In the genomic region with DNA sequence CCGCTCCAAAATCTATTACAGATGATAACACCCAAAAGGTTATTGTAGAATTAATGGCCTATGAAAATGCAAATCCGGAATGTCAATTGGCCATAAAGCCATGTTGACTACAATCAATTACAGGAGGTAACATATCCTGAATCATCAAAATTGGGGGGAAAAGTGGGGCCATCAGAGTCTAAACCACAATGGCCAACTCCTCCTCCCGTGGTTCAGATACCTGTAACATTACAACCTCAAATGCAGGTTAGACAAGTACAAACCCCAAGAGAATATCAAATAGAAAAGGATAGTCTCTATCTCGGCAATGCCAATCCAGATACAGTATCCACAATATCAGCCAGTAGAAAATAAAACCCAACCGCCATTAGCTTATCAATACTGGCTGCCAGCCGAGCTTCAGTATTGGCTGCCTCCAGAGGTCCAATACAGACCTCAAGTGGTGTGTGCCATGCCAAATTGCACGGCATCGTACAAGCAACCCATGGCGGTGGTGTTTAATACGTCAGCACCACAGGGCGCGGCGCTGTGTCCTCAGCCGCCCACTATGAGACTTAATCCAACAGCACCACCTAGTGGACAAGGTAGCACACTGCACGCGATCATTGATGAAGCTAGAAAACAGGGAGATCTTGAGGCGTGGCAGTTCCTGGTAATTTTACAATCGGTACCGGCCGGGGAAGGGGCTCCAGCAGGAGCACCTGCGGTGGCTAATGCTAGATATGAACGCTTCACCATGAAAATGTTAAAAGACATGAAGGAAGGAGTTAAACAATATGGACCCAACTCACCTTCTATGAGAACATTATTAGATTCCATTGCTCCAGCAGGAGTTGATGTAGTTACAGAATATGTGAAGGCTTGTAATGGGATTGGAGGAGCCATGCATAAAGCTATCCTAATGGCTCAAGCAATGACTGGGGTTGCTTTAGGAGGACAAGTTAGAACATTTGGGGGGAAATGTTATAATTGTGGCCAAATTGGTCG, we compare ENCODE assay signal across 8 cellular contexts. TPM values are rescaled to one million over a fixed set of nuclear protein-coding genes. Genes with fewer than 3 reads are reported as not detected.
A peak's percentile ranks its signal among the peaks of the same experiment; 100 is the strongest.
DNase-seq lines count a peak whose midpoint lies in the region; ATAC-seq, FAIRE-seq and TF ChIP-seq lines count a peak whose summit lies in the region.

No MANE protein-coding gene starts in this region.

- H3K4me1 Mint-ChIP-seq in activated B cell treated with CpG ODN at 0.5 μM for 24 hours, result peaks cover 10% of the 10 kb centered on the region

- ATAC-seq in HG02678 (IDR thresholded peaks at IDR 0.05; ENCODE audit: unreplicated experiment) (peak; percentile 52), activated B cell treated with CpG ODN at 0.5 μM for 24 hours (ENCODE audit: low read depth) (peak; percentile 100), GM21381 (IDR thresholded peaks at IDR 0.05; ENCODE audit: unreplicated experiment) (no peak)

- H3K36me3 Mint-ChIP-seq in activated B cell treated with CpG ODN at 0.5 μM for 24 hours (ENCODE audit: low read depth), result peaks cover 11% of the 10 kb centered on the region

- H2AFZ ChIP-seq in keratinocyte (ENCODE audit: control insufficient read depth, low read length), result peak overlapping the region; percentile 49

- no peaks in the 10 kb centered on the region for H3K36me3 ChIP-seq in breast epithelium
- peaks cover 5 to 17% of the 10 kb centered on the region in 2 experiments for H3K36me3 ChIP-seq in keratinocyte (ENCODE audit: control insufficient read depth in 2 of 2, extremely low read depth in 1 of 2, insufficient read depth in 2 of 2, low read length in 2 of 2)

- peak overlapping the region; percentile 28 for H3K9ac ChIP-seq in keratinocyte (ENCODE audit: control insufficient read depth, extremely low read depth, insufficient read depth, low read length)

- peak overlapping the region in 1 of 2 donors; percentile 16 for H3K27ac ChIP-seq in breast epithelium
- peak overlapping the region; percentile 10 for H3K27ac ChIP-seq in keratinocyte (ENCODE audit: control insufficient read depth, insufficient read depth, low read length)

- H3K4me1 ChIP-seq in breast epithelium, result no peaks in the 10 kb centered on the region
- peaks cover 20% of the 10 kb centered on the region for H3K4me1 ChIP-seq in keratinocyte (ENCODE audit: control insufficient read depth, extremely low read depth, insufficient read depth, low read length)

- H3K4me3 Mint-ChIP-seq in activated B cell treated with CpG ODN at 0.5 μM for 24 hours, result no peak overlapping the region

- no peaks in the 10 kb centered on the region for H3K9me3 Mint-ChIP-seq in activated B cell treated with CpG ODN at 0.5 μM for 24 hours

- H3K79me2 ChIP-seq in keratinocyte (ENCODE audit: control insufficient read depth, insufficient read depth, low read length), result peaks cover 14% of the 10 kb centered on the region

- peak overlapping the region in 2 of 3 donors; percentile 30 to 47 for H3K4me3 ChIP-seq in breast epithelium
- no peak overlapping the region for H3K4me3 ChIP-seq in keratinocyte (ENCODE audit: control insufficient read depth in 2 of 3, extremely low read depth in 1 of 3, insufficient read depth in 2 of 3, low read depth in 1 of 3, low read length in 3 of 3)

- POLR2A ChIA-PET in activated B cell treated with CpG ODN at 0.5 μM for 24 hours (lab: Charles Lee), result interaction anchor here (0.6 to 1.2 kb wide), 4 partner anchors 16 to 54 kb away, joined by 3 to 4 read pairs (median 3); a partner anchor contains a TSS

- intact Hi-C loops in activated B cell treated with CpG ODN at 0.5 μM for 24 hours (cut with micrococcal nuclease) (loop anchor here (1.0 to 5.0 kb wide), 4 partner anchors 22 to 56 kb away; a partner anchor contains a TSS), breast epithelium (cut with DNase I; ENCODE audit: low total_unique reads) (loop anchor here (10.0 kb wide), 1 partner anchor 52 kb away; no protein-coding TSS in a partner anchor)

- no peak for TF ChIP-seq POLR2A in breast epithelium (IDR thresholded peaks at IDR 0.05)

- no peaks in the 10 kb centered on the region for H3K9me1 ChIP-seq in keratinocyte (ENCODE audit: control insufficient read depth, extremely low read depth, insufficient read depth, low read length)

- FAIRE-seq in keratinocyte (lab: Jason Lieb, UNC), result peak; percentile 73

- CTCF ChIA-PET in activated B cell treated with CpG ODN at 0.5 μM for 24 hours (lab: Charles Lee), result interaction anchor here (0.6 to 1.5 kb wide), 16 partner anchors 10 to 88 kb away, joined by 3 to 10 read pairs (median 4); a partner anchor contains a TSS

- DNase-seq in COR-L47 (lab: John Stamatoyannopoulos, UW) (peak; percentile 82), NCI-H345 (lab: John Stamatoyannopoulos, UW) (peak; percentile 91), activated B cell treated with CpG ODN at 0.5 μM for 24 hours (peak; percentile 67), breast epithelium (ENCODE audit: low spot score in 2 of 2) (peak; percentile 81 to 86), keratinocyte (ENCODE audit: low read depth, low spot score) (no peak)
- DNase-seq in stimulated activated CD4-positive, alpha-beta T cell treated with anti-CD3 and anti-CD28 coated beads, Interleukin-15, amount 100 ng/mL, for 1 hour (ENCODE audit: low read depth in 1 of 2, low spot score in 1 of 2), result peak; percentile 66 to 67

- H3K27me3 ChIP-seq in breast epithelium (no peaks in the 10 kb centered on the region), keratinocyte (ENCODE audit: control insufficient read depth, extremely low read depth, insufficient read depth, low read length) (no peaks in the 10 kb centered on the region)

- no peak overlapping the region for H3K27ac Mint-ChIP-seq in activated B cell treated with CpG ODN at 0.5 μM for 24 hours

- TF ChIP-seq CTCF in activated B cell treated with CpG ODN at 0.5 μM for 24 hours (IDR thresholded peaks at IDR 0.05) (peak; percentile 56), breast epithelium (IDR thresholded peaks at IDR 0.05) (peak; percentile 93 to 96 (median 94)), keratinocyte (optimal IDR thresholded peaks at IDR 0.05 in 1 of 3, IDR thresholded peaks at IDR 0.05 in 1 of 3, conservative IDR thresholded peaks at IDR 0.05 in 1 of 3; ENCODE audit: extremely low read depth in 1 of 3, insufficient read depth in 2 of 3, low read length in 3 of 3) (peak; percentile 82 to 97 (median 95))

- H3K9me3 ChIP-seq in breast epithelium (no peaks in the 10 kb centered on the region), keratinocyte (ENCODE audit: control insufficient read depth, low read depth, low read length) (no peaks in the 10 kb centered on the region)

- dilution Hi-C loops in keratinocyte (cut with MboI; ENCODE audit: extremely low pct_ligation_motif_present, low sequenced_read_pairs), result no loop called here

- H4K20me1 ChIP-seq in keratinocyte (ENCODE audit: control insufficient read depth, extremely low read depth, insufficient read depth, low read length), result no peaks in the 10 kb centered on the region

- no peaks in the 10 kb centered on the region for H3K27me3 Mint-ChIP-seq in activated B cell treated with CpG ODN at 0.5 μM for 24 hours

- peak overlapping the region; percentile 69 for H3K4me2 ChIP-seq in keratinocyte (ENCODE audit: control insufficient read depth, extremely low read depth, insufficient read depth, low read depth, low read length)

RNA-seq across cellular contexts. Expression of a gene that starts 15.2 kb away (rescaled TPM):
- total RNA-seq in activated B cell treated with CpG ODN at 0.5 μM for 24 hours (53.5 and 59.9 TPM in 2 replicates), breast epithelium (10 to 100 TPM; 28.0 to 30.9 (median 28.2) TPM)
- 16.2 to 21.7 TPM (median 20.2 TPM) in 3 replicates for polyA plus RNA-seq in keratinocyte
- polyA plus RNA-seq in keratinocyte (2011; ENCODE audit: low read depth), result 6.3 TPM
- polyA plus RNA-seq in keratinocyte (2011; cell fraction: cytosol; rRNA removed), result 13.4 and 25.0 TPM in 2 replicates
- polyA plus RNA-seq in keratinocyte (2011; cell fraction: nucleus; rRNA removed), result 50.5 and 68.5 TPM in 2 replicates
- 26.3 and 27.0 TPM in 2 replicates for polyA plus RNA-seq in keratinocyte (2012; ENCODE audit: low replicate concordance)
- polyA minus RNA-seq in keratinocyte, result 12.1 to 32.5 TPM (median 17.2 TPM) in 3 replicates
- polyA minus RNA-seq in keratinocyte (2011; cell fraction: cytosol; rRNA and poly(A)+ RNA removed), result 50.5 TPM
- polyA minus RNA-seq in keratinocyte (2011; cell fraction: nucleus; rRNA and poly(A)+ RNA removed), result 27.9 and 30.1 TPM in 2 replicates

RNA-seq across cellular contexts. Expression of a gene that starts 37.1 kb away (rescaled TPM):
- 1.3 and 1.7 TPM in 2 replicates for total RNA-seq in activated B cell treated with CpG ODN at 0.5 μM for 24 hours
- under 1 TPM in 1 of 3 donors, not detected in 2; 0.33 TPM for total RNA-seq in breast epithelium
- polyA plus RNA-seq in keratinocyte, result 3.3 to 7.4 TPM (median 3.8 TPM) in 3 replicates
- polyA plus RNA-seq in keratinocyte (2011; ENCODE audit: low read depth), result 0.11 TPM
- 1.2 and 4.1 TPM in 2 replicates for polyA plus RNA-seq in keratinocyte (2011; cell fraction: cytosol; rRNA removed)
- 13.5 and 26.0 TPM in 2 replicates for polyA plus RNA-seq in keratinocyte (2011; cell fraction: nucleus; rRNA removed)
- 1.0 and 6.2 TPM in 2 replicates for polyA plus RNA-seq in keratinocyte (2012; ENCODE audit: low replicate concordance)
- 0.61 to 1.2 TPM (median 0.75 TPM) in 3 replicates for polyA minus RNA-seq in keratinocyte
- polyA minus RNA-seq in keratinocyte (2011; cell fraction: cytosol; rRNA and poly(A)+ RNA removed), result 9.6 TPM
- 14.9 and 15.0 TPM in 2 replicates for polyA minus RNA-seq in keratinocyte (2011; cell fraction: nucleus; rRNA and poly(A)+ RNA removed)

RNA-seq across cellular contexts. Expression of a gene that starts 42.2 kb away (rescaled TPM):
- total RNA-seq in activated B cell treated with CpG ODN at 0.5 μM for 24 hours, result 2.4 and 2.7 TPM in 2 replicates
- total RNA-seq in breast epithelium, result 1 to 10 TPM; 2.0 to 4.0 (median 3.7) TPM
- 16.8 to 26.6 TPM (median 18.4 TPM) in 3 replicates for polyA plus RNA-seq in keratinocyte
- polyA plus RNA-seq in keratinocyte (2011; ENCODE audit: low read depth), result 2.1 TPM
- 20.9 and 30.4 TPM in 2 replicates for polyA plus RNA-seq in keratinocyte (2011; cell fraction: cytosol; rRNA removed)
- 38.6 and 51.9 TPM in 2 replicates for polyA plus RNA-seq in keratinocyte (2011; cell fraction: nucleus; rRNA removed)
- polyA plus RNA-seq in keratinocyte (2012; ENCODE audit: low replicate concordance), result 8.2 and 19.1 TPM in 2 replicates
- polyA minus RNA-seq in keratinocyte, result 15.9 to 29.1 TPM (median 21.6 TPM) in 3 replicates
- 65.2 TPM for polyA minus RNA-seq in keratinocyte (2011; cell fraction: cytosol; rRNA and poly(A)+ RNA removed)
- polyA minus RNA-seq in keratinocyte (2011; cell fraction: nucleus; rRNA and poly(A)+ RNA removed), result 18.8 and 21.0 TPM in 2 replicates

RNA-seq across cellular contexts. Expression of a gene that starts 43.9 kb away (rescaled TPM):
- total RNA-seq in activated B cell treated with CpG ODN at 0.5 μM for 24 hours (19.4 and 20.3 TPM in 2 replicates), breast epithelium (10 to 100 TPM; 36.0 to 49.2 (median 47.9) TPM)
- polyA plus RNA-seq in keratinocyte, result 10.1 to 20.7 TPM (median 13.6 TPM) in 3 replicates
- 1.7 TPM for polyA plus RNA-seq in keratinocyte (2011; ENCODE audit: low read depth)
- 10.2 and 31.3 TPM in 2 replicates for polyA plus RNA-seq in keratinocyte (2011; cell fraction: cytosol; rRNA removed)
- 8.5 and 12.8 TPM in 2 replicates for polyA plus RNA-seq in keratinocyte (2011; cell fraction: nucleus; rRNA removed)
- polyA plus RNA-seq in keratinocyte (2012; ENCODE audit: low replicate concordance), result 11.4 and 22.6 TPM in 2 replicates
- polyA minus RNA-seq in keratinocyte, result 2.9 to 3.4 TPM (median 3.1 TPM) in 3 replicates
- polyA minus RNA-seq in keratinocyte (2011; cell fraction: cytosol; rRNA and poly(A)+ RNA removed), result 23.4 TPM
- 4.5 and 5.5 TPM in 2 replicates for polyA minus RNA-seq in keratinocyte (2011; cell fraction: nucleus; rRNA and poly(A)+ RNA removed)

RNA-seq across cellular contexts. Expression of a gene that starts 53.3 kb away (rescaled TPM):
- total RNA-seq in activated B cell treated with CpG ODN at 0.5 μM for 24 hours (3.8 and 4.3 TPM in 2 replicates), breast epithelium (1 to 10 TPM in 1 of 3 donors, under 1 TPM in 2; 0.66 to 1.4 (median 0.73) TPM)
- 3.0 to 16.0 TPM (median 6.9 TPM) in 3 replicates for polyA plus RNA-seq in keratinocyte
- polyA plus RNA-seq in keratinocyte (2011; ENCODE audit: low read depth), result not detected
- 2.7 and 7.9 TPM in 2 replicates for polyA plus RNA-seq in keratinocyte (2011; cell fraction: cytosol; rRNA removed)
- 8.5 and 13.2 TPM in 2 replicates for polyA plus RNA-seq in keratinocyte (2011; cell fraction: nucleus; rRNA removed)
- 1.1 and 29.9 TPM in 2 replicates for polyA plus RNA-seq in keratinocyte (2012; ENCODE audit: low replicate concordance)
- 1.7 to 16.9 TPM (median 3.0 TPM) in 3 replicates for polyA minus RNA-seq in keratinocyte
- polyA minus RNA-seq in keratinocyte (2011; cell fraction: cytosol; rRNA and poly(A)+ RNA removed), result 10.9 TPM
- 4.3 and 6.8 TPM in 2 replicates for polyA minus RNA-seq in keratinocyte (2011; cell fraction: nucleus; rRNA and poly(A)+ RNA removed)

Comparison
In these comparisons a context has a peak if more than half of its experiments do, and no peak if none do; other contexts are left out.
1. H3K4me3 ChIP-seq: peak in breast epithelium (2 of 3); none in keratinocyte (0 of 3).
2. Peak in every context shown above with its lines, with median percentiles within 50 percentile points of each other: CTCF ChIP-seq.